In genomic region chr3:124504332-124505059, GRCh38 we compare ENCODE assay signal across 11 cellular contexts.
DNase-seq lines count a peak whose midpoint lies in the region; ATAC-seq and TF ChIP-seq lines count a peak whose summit lies in the region.
"Had no signal": no experiment of that assay in that cellular context is flagged by ENCODE, and none has a peak within 500 bp of the region (broad histone marks: within the 10 kb centered on the region; RNA-seq: fewer than 3 reads in every experiment).

No MANE protein-coding gene starts in this region.

- H3K4me2 ChIP-seq in IMR-90 (ENCODE audit: low read depth, low read length), result no peak overlapping the region
- H3K4me2 ChIP-seq: PC-9 had no signal

- no peak overlapping the region for H3K9ac ChIP-seq in IMR-90 (ENCODE audit: low read depth, low read length)

- dilution Hi-C loops in IMR-90 (cut with HindIII; ENCODE audit: low sequenced_read_pairs, unreplicated experiment), result no loop called here

- H3K36me3 ChIP-seq in IMR-90 (ENCODE audit: control insufficient read depth, insufficient read depth, low read length), result peaks cover 1% of the 10 kb centered on the region; the same call in 1 of the 2 replicates
- H3K36me3 ChIP-seq: suprapubic skin had no signal

- no peak overlapping the region for H3K23ac ChIP-seq in IMR-90 (ENCODE audit: low read depth, low read length)

- H2AK9ac ChIP-seq in IMR-90 (replicated peaks; ENCODE audit: low read depth, low read length, poor library complexity), result no peak overlapping the region

- no peak for TF ChIP-seq CTCF in AG09309 (IDR thresholded peaks at IDR 0.05; ENCODE audit: control insufficient read depth, insufficient read depth, low read depth, low read length, missing control alignments)
- TF ChIP-seq CTCF in IMR-90 (conservative IDR thresholded peaks at IDR 0.05; ENCODE audit: low read depth, low read length), result no peak
- TF ChIP-seq CTCF in brain (conservative IDR thresholded peaks at IDR 0.05), result no peak

- H3K9me1 ChIP-seq in IMR-90 (ENCODE audit: insufficient read depth, low read length), result no peaks in the 10 kb centered on the region; the same call in 1 of the 2 replicates

- no peaks in the 10 kb centered on the region for H3K9me3 ChIP-seq in IMR-90 (ENCODE audit: control insufficient read depth, insufficient read depth, low read length)
- H3K9me3 ChIP-seq: suprapubic skin had no signal

- no peak overlapping the region for H2BK20ac ChIP-seq in IMR-90 (ENCODE audit: low read depth, low read length)

- in situ Hi-C loops in IMR-90 (cut with MboI; ENCODE audit: low sequenced_read_pairs), result no loop called here

- no peaks in the 10 kb centered on the region for H3K9me3 Mint-ChIP-seq in brain
- H3K9me3 Mint-ChIP-seq: activated T-helper 2 cell treated with anti-CD3 and anti-CD28 coated beads, Interferon-gamma antibody, Interleukin-2, Interleukin-4, amounts not matched to agents 10 μg/mL and 5 μg/mL and 100 μg/mL, durations not matched to agents 14 hours and 24 hours and 36 hours had no signal

- CTCF ChIA-PET in IMR-90 (lab: Yijun Ruan, JAX), result no interaction called here

- no peak overlapping the region for H3K27ac ChIP-seq in IMR-90 (ENCODE audit: insufficient read depth, low read length)
- H3K27ac ChIP-seq: PC-9, suprapubic skin had no signal

- no peaks in the 10 kb centered on the region for H3K4me1 Mint-ChIP-seq in brain

- no CpG with 5 or more reads among the region's 1 CpG for WGBS in IMR-90 (ENCODE audit: extremely low coverage in 2 of 2, insufficient read length in 1 of 2), 2 experiments

- no TSS peak for BruUV-seq in IMR-90 (replicated peaks; lab: Mats Ljungman, UMichigan)

- H2AFZ ChIP-seq in IMR-90 (replicated peaks; ENCODE audit: low read length, poor library complexity), result no peak overlapping the region
- H2AFZ ChIP-seq: PC-9 had no signal

- no peak overlapping the region for H3K14ac ChIP-seq in IMR-90 (replicated peaks; ENCODE audit: low read depth, low read length)

- H4K5ac ChIP-seq in IMR-90 (ENCODE audit: low read depth, low read length), result no peak overlapping the region

- H2BK5ac ChIP-seq in IMR-90 (ENCODE audit: low read depth, low read length, poor library complexity, severe bottlenecking), result no peak overlapping the region

- POLR2A ChIA-PET in IMR-90 (lab: Charles Lee; ENCODE audit: unreplicated experiment), result no interaction called here

- no peak overlapping the region for H3K56ac ChIP-seq in IMR-90 (ENCODE audit: extremely low read depth, insufficient read depth, low read length)

- H3K27me3 Mint-ChIP-seq in brain, result no peaks in the 10 kb centered on the region

- no peak overlapping the region for H2BK120ac ChIP-seq in IMR-90 (ENCODE audit: low read depth, low read length)

- peaks cover 3% of the 10 kb centered on the region for H3K27me3 ChIP-seq in IMR-90 (ENCODE audit: control insufficient read depth, insufficient read depth, low read length)
- H3K27me3 ChIP-seq: suprapubic skin had no signal

- H3K4ac ChIP-seq in IMR-90 (ENCODE audit: low read depth, low read length), result no peak overlapping the region

- H3K36me3 Mint-ChIP-seq in brain, result peaks cover 38% of the 10 kb centered on the region

- no peaks in the 10 kb centered on the region for H4K20me1 ChIP-seq in IMR-90 (ENCODE audit: insufficient read depth, low read length)

- peaks cover 2% of the 10 kb centered on the region; the same call in 1 of the 2 replicates for H3K4me1 ChIP-seq in IMR-90 (ENCODE audit: control insufficient read depth, insufficient read depth, low read length)

- no peaks in the 10 kb centered on the region for H3K79me1 ChIP-seq in IMR-90 (ENCODE audit: low read depth in 1 of 2, low read length in 2 of 2)

- no peak overlapping the region for H3K18ac ChIP-seq in IMR-90 (ENCODE audit: low read depth, low read length)

- no peak overlapping the region for H2AK5ac ChIP-seq in IMR-90 (ENCODE audit: low read depth, low read length)

- no peak overlapping the region for H4K91ac ChIP-seq in IMR-90 (ENCODE audit: insufficient read depth, low read depth, low read length)

- H3K4me3 Mint-ChIP-seq in brain, result peak overlapping the region in 1 of 5 experiments; percentile 58

- H3K4me3 ChIP-seq in AG09309 (ENCODE audit: control insufficient read depth, low read depth, low read length) (no peak overlapping the region), IMR-90 (ENCODE audit: insufficient read depth, low read depth, low read length) (no peak overlapping the region)
- H3K4me3 ChIP-seq: PC-9, suprapubic skin had no signal

- no peak for TF ChIP-seq POLR2A in IMR-90 (IDR thresholded peaks at IDR 0.05; ENCODE audit: low read depth, low read length)

- peak overlapping the region in 4 of 5 experiments; percentile 20 to 91 (median 60) for H3K27ac Mint-ChIP-seq in brain
- H3K27ac Mint-ChIP-seq: activated T-helper 2 cell treated with anti-CD3 and anti-CD28 coated beads, Interferon-gamma antibody, Interleukin-2, Interleukin-4, amounts not matched to agents 10 μg/mL and 5 μg/mL and 100 μg/mL, durations not matched to agents 14 hours and 24 hours and 36 hours had no signal

- ATAC-seq in IMR-90 (ENCODE audit: low read depth) (peak; percentile 66), HG02981 (IDR thresholded peaks at IDR 0.05; ENCODE audit: unreplicated experiment) (no peak), GM18502 (IDR thresholded peaks at IDR 0.05; ENCODE audit: poor library complexity, unreplicated experiment) (no peak), HG02885 (IDR thresholded peaks at IDR 0.05; ENCODE audit: poor library complexity, unreplicated experiment) (no peak)

- DNase-seq in AG09309 (ENCODE audit: low read depth) (peak; percentile 69), IMR-90 (peak; percentile 40), kidney tubule cell (ENCODE audit: low spot score) (peak; percentile 50), DMS153 (lab: John Stamatoyannopoulos, UW) (no peak)
- DNase-seq: PC-9 had no signal

- TF ChIP-seq RAD21 in IMR-90 (IDR thresholded peaks at IDR 0.05; ENCODE audit: low read length), result no peak

- H4K8ac ChIP-seq in IMR-90 (ENCODE audit: low read depth in 2 of 2, low read length in 2 of 2), result no peak overlapping the region

- no peak overlapping the region for H2BK15ac ChIP-seq in IMR-90 (ENCODE audit: low read depth, low read length)

- intact Hi-C loops in IMR-90 (cut with micrococcal nuclease), result no loop called here

TF ChIP-seq in IMR-90, 13 proteins besides CTCF, POLR2A, EP300 and RAD21:
- TF ChIP-seq MAFK (IDR thresholded peaks at IDR 0.05; ENCODE audit: low read depth, low read length) (no peak), SMC3 (IDR thresholded peaks at IDR 0.05; ENCODE audit: low read depth, low read length) (no peak), CHD1 (IDR thresholded peaks at IDR 0.05; ENCODE audit: low read depth, low read length) (no peak), ELK1 (IDR thresholded peaks at IDR 0.05; ENCODE audit: borderline replicate concordance, low read depth, low read length) (no peak), MAZ (IDR thresholded peaks at IDR 0.05; ENCODE audit: borderline replicate concordance, low read depth, low read length) (no peak), BHLHE40 (IDR thresholded peaks at IDR 0.05; ENCODE audit: low read depth, low read length) (no peak), MXI1 (IDR thresholded peaks at IDR 0.05; ENCODE audit: borderline replicate concordance, low read depth, low read length) (no peak), FOS (IDR thresholded peaks at IDR 0.05; ENCODE audit: low read depth, low read length) (no peak), RFX5 (IDR thresholded peaks at IDR 0.05; ENCODE audit: low read depth, low read length) (no peak), USF2 (IDR thresholded peaks at IDR 0.05; ENCODE audit: low read depth, low read length) (no peak), CEBPB (IDR thresholded peaks at IDR 0.05; ENCODE audit: low read depth, low read length) (no peak), RCOR1 (IDR thresholded peaks at IDR 0.05; ENCODE audit: insufficient replicate concordance, low read length) (no peak), NFE2L2 (IDR thresholded peaks at IDR 0.05; ENCODE audit: low read depth, low read length) (no peak)
